Comparison of ENCODE assay signal across 8 cellular contexts in genomic region chr10:110224992-110225391, GRCh38. TPM values are rescaled to one million over a fixed set of nuclear protein-coding genes. Genes with fewer than 3 reads are reported as not detected.
A peak's percentile ranks its signal among the peaks of the same experiment; 100 is the strongest.
DNase-seq lines count a peak whose midpoint lies in the region; ATAC-seq, FAIRE-seq and TF ChIP-seq lines count a peak whose summit lies in the region.

No MANE protein-coding gene starts in this region.

- H3K4me3 ChIP-seq in OCI-LY3 (ENCODE audit: low read length) (peak overlapping the region; percentile 99), H1 (ENCODE audit: extremely low read depth in 1 of 4, insufficient read depth in 2 of 4, low read depth in 3 of 4, low read length in 4 of 4) (peak overlapping the region in 3 of 4 experiments; percentile 61 to 86 (median 71); a peak in 3 of 8 replicates), ovary (no peak overlapping the region)

- no TSS peak for BruUV-seq in Calu3 (replicated peaks; lab: Mats Ljungman, UMichigan)

- peaks cover 35% of the 10 kb centered on the region for H4K20me1 ChIP-seq in OCI-LY3 (ENCODE audit: insufficient read depth, low read length)
- H4K20me1 ChIP-seq in H1 (replicated peaks in 1 of 2; ENCODE audit: control insufficient read depth in 1 of 2, insufficient read depth in 2 of 2, low read length in 2 of 2) = peaks cover 0 to under 1% of the 10 kb centered on the region in 2 experiments

- no peak overlapping the region for H2BK120ac ChIP-seq in H1 (replicated peaks; ENCODE audit: low read depth, low read length)

- no peaks in the 10 kb centered on the region for H3K79me2 ChIP-seq in OCI-LY3 (ENCODE audit: low read length)
- no peaks in the 10 kb centered on the region for H3K79me2 ChIP-seq in H1 (ENCODE audit: control insufficient read depth in 1 of 2, insufficient read depth in 2 of 2, low read length in 2 of 2)

- H3K14ac ChIP-seq in H1 (ENCODE audit: insufficient read length) = no peak overlapping the region

- H3K27me3 ChIP-seq in OCI-LY3 (ENCODE audit: low read depth, low read length) (no peaks in the 10 kb centered on the region), H1 (replicated peaks in 1 of 4; ENCODE audit: control insufficient read depth in 3 of 4, extremely low read depth in 1 of 4, insufficient read depth in 3 of 4, low read length in 3 of 4) (peaks cover 0 to 4% (median 0%) of the 10 kb centered on the region in 4 experiments; a peak in 2 of 7 replicates), ovary (no peaks in the 10 kb centered on the region)

- H2AFZ ChIP-seq in OCI-LY3 (ENCODE audit: low read depth, low read length) (no peak overlapping the region), H1 (ENCODE audit: low read length) (no peak overlapping the region)

- peaks cover 4% of the 10 kb centered on the region; the same call in 1 of the 2 replicates for H3K23me2 ChIP-seq in H1 (ENCODE audit: low read depth, low read length)

- TF ChIP-seq EP300 in H1 (IDR thresholded peaks at IDR 0.05; ENCODE audit: borderline replicate concordance in 1 of 2, low read depth in 2 of 2, low read length in 2 of 2) (no peak), ovary (IDR thresholded peaks at IDR 0.05) (no peak)

- H3K9me3 Mint-ChIP-seq in Calu3 (ENCODE audit: low read depth, unreplicated experiment) = no peaks in the 10 kb centered on the region

- H3K27me3 Mint-ChIP-seq in Calu3 (ENCODE audit: unreplicated experiment) = no peaks in the 10 kb centered on the region

- peak overlapping the region; percentile 82 for H3K27ac Mint-ChIP-seq in Calu3 (ENCODE audit: unreplicated experiment)

- peak overlapping the region; percentile 76 for H3K4me3 Mint-ChIP-seq in Calu3 (ENCODE audit: low read depth, unreplicated experiment)

- H2BK12ac ChIP-seq in H1 (ENCODE audit: low read depth, low read length) = no peak overlapping the region

- H3K4me1 Mint-ChIP-seq in Calu3 (ENCODE audit: low read depth, unreplicated experiment) = peaks cover 16% of the 10 kb centered on the region

- H3K79me1 ChIP-seq in H1 (ENCODE audit: low read depth, low read length) = no peaks in the 10 kb centered on the region

- no peak overlapping the region for H3K56ac ChIP-seq in H1 (replicated peaks; ENCODE audit: insufficient read length, low read depth, low read length)

- WGBS in H1 (ENCODE audit: extremely low coverage in 1 of 2, insufficient coverage in 1 of 2, insufficient read length in 1 of 2, insufficient replicate concordance in 2 of 2, low coverage in 1 of 2, low lambda C conversion rate in 2 of 2, missing lambda C conversion rate in 1 of 2), 2 experiments = 83% methylated on average over 9 of the region's 9 CpGs; no CpG with 5 or more reads in 1 of the 2 experiments
- WGBS in ovary, 3 donors = 67 to 72% (median 72%) methylated on average over 9 of the region's 9 CpGs

- H3K18ac ChIP-seq in H1 (ENCODE audit: extremely low read depth, low read length) = no peak overlapping the region

- no peak overlapping the region for H2BK15ac ChIP-seq in H1 (ENCODE audit: low read length)

- H3K9ac ChIP-seq in OCI-LY3 (ENCODE audit: low read length) (peak overlapping the region; percentile 47), H1 (replicated peaks in 1 of 4; ENCODE audit: extremely low read depth in 1 of 4, low read depth in 3 of 4, low read length in 3 of 4) (no peak overlapping the region)

- H4K8ac ChIP-seq in H1 (ENCODE audit: extremely low read depth, insufficient read depth, low read length) = no peak overlapping the region

- H2AK5ac ChIP-seq in H1 (ENCODE audit: low read depth, low read length) = no peak overlapping the region

- peaks cover 24% of the 10 kb centered on the region for H3K4me1 ChIP-seq in OCI-LY3 (ENCODE audit: low read length)
- peaks cover 0 to 13% (median 6%) of the 10 kb centered on the region in 4 experiments; a peak in 6 of 7 replicates for H3K4me1 ChIP-seq in H1 (replicated peaks in 1 of 4; ENCODE audit: control insufficient read depth in 3 of 4, insufficient read depth in 4 of 4, low read length in 3 of 4)
- H3K4me1 ChIP-seq in ovary (ENCODE audit: insufficient read depth) = peaks cover 4% of the 10 kb centered on the region

- H3K23ac ChIP-seq in H1 (ENCODE audit: insufficient read length) = no peak overlapping the region

- TF ChIP-seq POLR2A in H1 (IDR thresholded peaks at IDR 0.05; ENCODE audit: control extremely low read depth in 1 of 2, low read depth in 2 of 2, low read length in 2 of 2) (no peak), ovary (IDR thresholded peaks at IDR 0.05) (no peak)

- no peak overlapping the region for H2BK5ac ChIP-seq in H1 (ENCODE audit: low read depth, low read length)

- CTCF ChIA-PET in Calu3 (lab: Charles Lee) (no interaction called here), H1 (lab: Charles Lee; ENCODE audit: partially characterized antibody) (interaction anchor here (0.6 to 17.9 kb wide), 25 partner anchors 16 to 1053 kb away, joined by 3 to 333 read pairs (median 4); partner anchors contain the start of genes MXI1 and SMNDC1)

- no peak overlapping the region for H3K4ac ChIP-seq in H1 (replicated peaks; ENCODE audit: insufficient read length, low read depth, low read length)

- no peak for TF ChIP-seq CTCF in Calu3 (IDR thresholded peaks at IDR 0.05; ENCODE audit: unreplicated experiment)
- TF ChIP-seq CTCF in OCI-LY3 (IDR thresholded peaks at IDR 0.05; ENCODE audit: low read depth, low read length) = no peak
- TF ChIP-seq CTCF in H1 (IDR thresholded peaks at IDR 0.05; ENCODE audit: control extremely low read depth in 1 of 3, insufficient read depth in 1 of 3, low read depth in 1 of 3, low read length in 3 of 3) = no peak
- TF ChIP-seq CTCF in ovary (IDR thresholded peaks at IDR 0.05) = no peak

- FAIRE-seq in H1 (lab: Jason Lieb, UNC) = no peak

- intact Hi-C loops in Calu3 (cut with micrococcal nuclease; ENCODE audit: unreplicated experiment) = loop anchor here (2.0 to 5.0 kb wide), 2 partner anchors 14 to 343 kb away; no protein-coding TSS in a partner anchor
- intact Hi-C loops in ovary (cut with DNase I) = loop anchor here in 3 of 4 donors (5.0 to 10.0 kb wide), 4 partner anchors 47 to 330 kb away; no protein-coding TSS in a partner anchor

- H3K9me3 ChIP-seq in OCI-LY3 (ENCODE audit: insufficient read depth, low read length) = no peaks in the 10 kb centered on the region
- no peaks in the 10 kb centered on the region for H3K9me3 ChIP-seq in H1 (ENCODE audit: insufficient read depth in 2 of 2, low read depth in 1 of 2, low read length in 1 of 2)
- H3K9me3 ChIP-seq in ovary = no peaks in the 10 kb centered on the region

- H3K36me3 ChIP-seq in OCI-LY3 (replicated peaks; ENCODE audit: low read depth, low read length) (peaks cover 3% of the 10 kb centered on the region), H1 (ENCODE audit: control insufficient read depth in 2 of 4, insufficient read depth in 4 of 4, low read length in 3 of 4) (no peaks in the 10 kb centered on the region), ovary (no peaks in the 10 kb centered on the region)

- peaks cover 36% of the 10 kb centered on the region for H3K36me3 Mint-ChIP-seq in Calu3 (ENCODE audit: insufficient read depth, unreplicated experiment)

- H4K91ac ChIP-seq in H1 (replicated peaks; ENCODE audit: insufficient read length, low read length) = no peak overlapping the region

- DNase-seq in Calu3 (no peak), H1 (ENCODE audit: low read depth in 1 of 2, low spot score in 2 of 2) (peak in 1 of 2 experiments; percentile 30), ovary (peak in 1 of 5 donors; percentile 49), COLO829 (ENCODE audit: low spot score) (no peak), NCI-H69 (lab: John Stamatoyannopoulos, UW) (no peak)

- TF ChIP-seq RAD21 in H1 (IDR thresholded peaks at IDR 0.05 in 1 of 2, conservative IDR thresholded peaks at IDR 0.05 in 1 of 2; ENCODE audit: low read depth in 2 of 2, low read length in 2 of 2) = no peak

- POLR2A ChIA-PET in H1 (lab: Charles Lee; ENCODE audit: partially characterized antibody) = interaction anchor here (9.6 kb wide), 1 partner anchor 16 kb away, joined by 121 read pairs; the partner anchor contains the start of gene MXI1

- H2BK20ac ChIP-seq in H1 (ENCODE audit: low read length) = no peak overlapping the region

- peak overlapping the region; percentile 96 for H3K4me2 ChIP-seq in OCI-LY3 (ENCODE audit: low read length)
- H3K4me2 ChIP-seq in H1 (ENCODE audit: insufficient read depth in 1 of 2, low read depth in 2 of 2, low read length in 2 of 2) = peak overlapping the region; percentile 54 to 84

- ATAC-seq in HG02642 (IDR thresholded peaks at IDR 0.05; ENCODE audit: poor library complexity, unreplicated experiment) = no peak
- ATAC-seq in GM21723 (IDR thresholded peaks at IDR 0.05; ENCODE audit: unreplicated experiment) = no peak

- H3K27ac ChIP-seq in OCI-LY3 (ENCODE audit: low read length) (no peak overlapping the region), H1 (ENCODE audit: low read depth, low read length) (no peak overlapping the region), ovary (peak overlapping the region; percentile 65 to 91)

- no peak overlapping the region for H4K5ac ChIP-seq in H1 (ENCODE audit: insufficient read length, low read depth, low read length)

TF ChIP-seq in H1, 55 proteins besides CTCF, POLR2A, EP300 and RAD21 (continues in another document):
- TF ChIP-seq TCF12 (IDR thresholded peaks at IDR 0.05; ENCODE audit: low read depth, low read length) = no peak
- no peak for TF ChIP-seq KDM5A (IDR thresholded peaks at IDR 0.05; ENCODE audit: low read length)
- TF ChIP-seq POU5F1 (IDR thresholded peaks at IDR 0.05; ENCODE audit: low read depth, low read length) = no peak
- TF ChIP-seq TAF7 (optimal IDR thresholded peaks at IDR 0.05; ENCODE audit: borderline replicate concordance, low read depth, low read length) = no peak
- no peak for TF ChIP-seq EGR1 (IDR thresholded peaks at IDR 0.05; ENCODE audit: borderline replicate concordance, low read depth, low read length)
- no peak for TF ChIP-seq SP2 (IDR thresholded peaks at IDR 0.05; ENCODE audit: low read length)
- no peak for TF ChIP-seq E2F6 (IDR thresholded peaks at IDR 0.05)

RNA-seq across cellular contexts. Expression of gene MXI1, which starts 17.6 kb away (rescaled TPM):
- total RNA-seq in Calu3 (2022) (8.1 and 8.4 TPM in 2 replicates), ovary (10 to 100 TPM; 41.9 to 80.0 (median 60.8) TPM)
- total RNA-seq in H1 (2021; fragmentation: NEBNext Ultra II Directional; extraction: Animal tissue kit (Norgen Biotek cat#: 25700)) = 8.8 and 10.3 TPM in 2 replicates
- polyA plus RNA-seq in H1 (2011; rRNA removed) (3.9 and 5.7 TPM in 2 replicates), ovary (100 to 1,000 TPM in 1 of 2 donors, 10 to 100 TPM in 1; 75.4 to 100 TPM)
- 4.8 TPM for polyA plus RNA-seq in H1 (2011; cell fraction: cytosol; rRNA removed)
- polyA plus RNA-seq in H1 (2011; cell fraction: nucleus; rRNA removed) = 9.1 TPM
- 6.4 to 13.7 TPM (median 11.0 TPM) in 4 replicates for polyA plus RNA-seq in H1 (2012, experiment 1 of 2)
- polyA plus RNA-seq in H1 (2012, experiment 2 of 2) = 1.5 TPM
- 9.0 TPM for polyA plus RNA-seq in H1 (2013, experiment 1 of 2)
- 8.6 TPM for polyA plus RNA-seq in H1 (2013, experiment 2 of 2)
- polyA minus RNA-seq in H1 (2011; rRNA and poly(A)+ RNA removed) = 8.1 and 8.2 TPM in 2 replicates
- polyA minus RNA-seq in H1 (2011; cell fraction: cytosol; rRNA and poly(A)+ RNA removed) = 8.2 TPM
- polyA minus RNA-seq in H1 (2011; cell fraction: nucleus; rRNA and poly(A)+ RNA removed) = 14.6 TPM

Comparison
In these comparisons a context has a peak if more than half of its experiments do, and no peak if none do; other contexts are left out.
1. H3K27ac ChIP-seq: peak in ovary (2 of 2); none in OCI-LY3 (single experiment) and H1 (single experiment).